ENCODE assay signal across 8 cellular contexts in genomic region chr7:727806-728460, GRCh38. TPM values are rescaled to one million over a fixed set of nuclear protein-coding genes. Genes with fewer than 3 reads are reported as not detected.
DNase-seq lines count a peak whose midpoint lies in the region; ATAC-seq, FAIRE-seq and TF ChIP-seq lines count a peak whose summit lies in the region.

No MANE protein-coding gene starts in this region.

- no peaks in the 10 kb centered on the region for H3K9me1 ChIP-seq in endothelial cell of umbilical vein (replicated peaks; ENCODE audit: control insufficient read depth, extremely low read depth, insufficient read depth, low read length)

- H3K36me3 Mint-ChIP-seq in progenitor cell of endocrine pancreas (ENCODE audit: insufficient read depth): peaks cover 19% of the 10 kb centered on the region

- H4K20me1 ChIP-seq in DND-41 (ENCODE audit: insufficient read depth, low read length) (peaks cover 23% of the 10 kb centered on the region), OCI-LY7 (ENCODE audit: insufficient read depth, low read length) (no peaks in the 10 kb centered on the region), endothelial cell of umbilical vein (replicated peaks; ENCODE audit: control insufficient read depth, extremely low read depth, insufficient read depth, low read length) (no peaks in the 10 kb centered on the region)

- peak overlapping the region; percentile 80 for H3K4me3 Mint-ChIP-seq in progenitor cell of endocrine pancreas (ENCODE audit: low read depth)

- TF ChIP-seq CTCF in DND-41 (IDR thresholded peaks at IDR 0.05; ENCODE audit: borderline replicate concordance, extremely low read depth, low read length, poor library complexity, severe bottlenecking) (no peak), OCI-LY7 (conservative IDR thresholded peaks at IDR 0.05; ENCODE audit: low read length) (no peak), endothelial cell of umbilical vein (IDR thresholded peaks at IDR 0.05; ENCODE audit: extremely low read depth in 1 of 2, insufficient read depth in 1 of 2, low read depth in 1 of 2, low read length in 2 of 2) (no peak), progenitor cell of endocrine pancreas (IDR thresholded peaks at IDR 0.05; ENCODE audit: unreplicated experiment) (no peak)

- peak overlapping the region; percentile 79 for H3K9ac ChIP-seq in DND-41 (ENCODE audit: low read depth, low read length)
- H3K9ac ChIP-seq in endothelial cell of umbilical vein (replicated peaks; ENCODE audit: extremely low read depth, insufficient read depth, low read length): no peak overlapping the region

- H3K4me3 ChIP-seq in DND-41 (ENCODE audit: low read depth in 1 of 2, low read length in 2 of 2): peak overlapping the region; percentile 22 to 77; a peak in 3 of 4 replicates
- H3K4me3 ChIP-seq in OCI-LY7 (ENCODE audit: low read depth, low read length, poor library complexity, severe bottlenecking): peak overlapping the region; percentile 79
- H3K4me3 ChIP-seq in endothelial cell of umbilical vein (replicated peaks in 1 of 3; ENCODE audit: insufficient read depth in 1 of 3, low read depth in 1 of 3, low read length in 3 of 3): peak overlapping the region; percentile 12 to 57 (median 38)

- H3K27me3 Mint-ChIP-seq in progenitor cell of endocrine pancreas: no peaks in the 10 kb centered on the region

- H3K9me3 ChIP-seq in DND-41 (ENCODE audit: insufficient read depth, low read length, severe bottlenecking) (peaks cover 20% of the 10 kb centered on the region), OCI-LY7 (ENCODE audit: low read length) (peaks cover 22% of the 10 kb centered on the region), endothelial cell of umbilical vein (replicated peaks; ENCODE audit: control insufficient read depth, insufficient read depth, low read length) (no peaks in the 10 kb centered on the region)

- FAIRE-seq in endothelial cell of umbilical vein (lab: Jason Lieb, UNC) (peak; percentile 87), GM12892 (lab: Jason Lieb, UNC) (no peak)

- no peak for DNase-seq in DND-41
- no peak for DNase-seq in OCI-LY7 (ENCODE audit: low spot score)
- DNase-seq in endothelial cell of umbilical vein (ENCODE audit: low read depth, low spot score): peak; percentile 34
- DNase-seq in progenitor cell of endocrine pancreas (ENCODE audit: low spot score, unreplicated experiment): no peak
- DNase-seq in activated CD4-positive, alpha-beta T cell treated with anti-CD3 and anti-CD28 coated beads for 4 hours: no peak
- DNase-seq in GM12892 (ENCODE audit: insufficient read length): no peak
- no peak for DNase-seq in NOMO-1 (lab: John Stamatoyannopoulos, UW; ENCODE audit: unreplicated experiment in 2 of 2)

- POLR2A ChIA-PET in OCI-LY7 (lab: Charles Lee): interaction anchor here (0.6 kb wide), 2 partner anchors 137 to 231 kb away, joined by 3 read pairs; no protein-coding TSS in a partner anchor
- POLR2A ChIA-PET in endothelial cell of umbilical vein (lab: Charles Lee): no interaction called here

- H3K9me2 ChIP-seq in OCI-LY7 (ENCODE audit: insufficient read depth, low read length): no peaks in the 10 kb centered on the region

- TF ChIP-seq POLR2A in endothelial cell of umbilical vein (IDR thresholded peaks at IDR 0.05; ENCODE audit: low read depth, low read length) (no peak), GM12892 (IDR thresholded peaks at IDR 0.05; ENCODE audit: low read depth, low read length) (no peak)

- H3K79me2 ChIP-seq in DND-41 (ENCODE audit: insufficient read depth, low read length) (peaks cover 84% of the 10 kb centered on the region), OCI-LY7 (ENCODE audit: insufficient read depth, low read depth, low read length) (peaks cover 49% of the 10 kb centered on the region), endothelial cell of umbilical vein (ENCODE audit: control insufficient read depth, insufficient read depth, low read length) (peaks cover 42% of the 10 kb centered on the region)

- dilution Hi-C loops in endothelial cell of umbilical vein (cut with MboI; ENCODE audit: extremely low pct_ligation_motif_present, low sequenced_read_pairs): no loop called here

- H3K4me1 ChIP-seq in DND-41 (ENCODE audit: insufficient read depth, low read length): peaks cover 35% of the 10 kb centered on the region
- peaks cover 20% of the 10 kb centered on the region for H3K4me1 ChIP-seq in OCI-LY7 (ENCODE audit: insufficient read depth, low read length, poor library complexity, severe bottlenecking)
- peaks cover 15% of the 10 kb centered on the region for H3K4me1 ChIP-seq in endothelial cell of umbilical vein (ENCODE audit: control insufficient read depth, extremely low read depth, insufficient read depth, low read length)

- H3K27me3 ChIP-seq in DND-41 (ENCODE audit: insufficient read depth, low read length, poor library complexity): no peaks in the 10 kb centered on the region
- H3K27me3 ChIP-seq in endothelial cell of umbilical vein (ENCODE audit: control insufficient read depth in 2 of 2, insufficient read depth in 2 of 2, low read length in 2 of 2): no peaks in the 10 kb centered on the region

- peak overlapping the region; percentile 61 for H3K27ac ChIP-seq in DND-41 (ENCODE audit: low read length)
- peak overlapping the region; percentile 31 for H3K27ac ChIP-seq in OCI-LY7 (ENCODE audit: low read depth, low read length, poor library complexity, severe bottlenecking)
- H3K27ac ChIP-seq in endothelial cell of umbilical vein (ENCODE audit: insufficient read depth, low read depth, low read length): no peak overlapping the region

- intact Hi-C loops in OCI-LY7 (cut with micrococcal nuclease; ENCODE audit: unreplicated experiment) (loop anchor here (1.0 to 5.0 kb wide), 3 partner anchors 89 to 581 kb away; partner anchors contain the start of gene GET4), endothelial cell of umbilical vein (cut with micrococcal nuclease) (loop anchor here (2.0 to 5.0 kb wide), 2 partner anchors 123 to 211 kb away; partner anchors contain the start of gene PDGFA)

- H2AFZ ChIP-seq in DND-41 (ENCODE audit: low read depth, low read length) (no peak overlapping the region), OCI-LY7 (ENCODE audit: low read length) (no peak overlapping the region), endothelial cell of umbilical vein (ENCODE audit: low read depth, low read length) (no peak overlapping the region)

- no peak for ATAC-seq in DND-41 (ENCODE audit: insufficient read depth, low read depth)
- no peak for ATAC-seq in HG02610 (IDR thresholded peaks at IDR 0.05; ENCODE audit: unreplicated experiment)

- H3K9me3 Mint-ChIP-seq in progenitor cell of endocrine pancreas (ENCODE audit: low read depth): no peaks in the 10 kb centered on the region

- H3K27ac Mint-ChIP-seq in progenitor cell of endocrine pancreas: peak overlapping the region; percentile 34

- peaks cover 63% of the 10 kb centered on the region for H3K36me3 ChIP-seq in DND-41 (ENCODE audit: insufficient read depth, low read length)
- H3K36me3 ChIP-seq in OCI-LY7 (ENCODE audit: insufficient read depth, low read length): peaks cover 80% of the 10 kb centered on the region
- peaks cover 0 to 17% of the 10 kb centered on the region in 2 experiments for H3K36me3 ChIP-seq in endothelial cell of umbilical vein (ENCODE audit: control insufficient read depth in 2 of 2, extremely low read depth in 1 of 2, insufficient read depth in 2 of 2, low read length in 2 of 2)

- H3K4me1 Mint-ChIP-seq in progenitor cell of endocrine pancreas (ENCODE audit: low read depth): peaks cover 18% of the 10 kb centered on the region

- BruUV-seq in OCI-LY7 (replicated peaks; lab: Mats Ljungman, UMichigan) (TSS peak; percentile 48), endothelial cell of umbilical vein (replicated peaks; lab: Mats Ljungman, UMichigan) (TSS peak; percentile 26)

- H3K4me2 ChIP-seq in DND-41 (ENCODE audit: insufficient read depth, low read length): peak overlapping the region; percentile 85
- H3K4me2 ChIP-seq in OCI-LY7 (ENCODE audit: low read length): peak overlapping the region; percentile 100
- peak overlapping the region; percentile 54 for H3K4me2 ChIP-seq in endothelial cell of umbilical vein (ENCODE audit: insufficient read depth, low read length)

- CTCF ChIA-PET in OCI-LY7 (lab: Charles Lee; ENCODE audit: unreplicated experiment) (interaction anchor here (0.7 kb wide), 1 partner anchor 21 kb away, joined by 11 read pairs; no protein-coding TSS in a partner anchor), endothelial cell of umbilical vein (lab: Charles Lee) (interaction anchor here (0.9 to 1.8 kb wide), 5 partner anchors 9 to 406 kb away, joined by 3 to 5 read pairs (median 4); no protein-coding TSS in a partner anchor)

TF ChIP-seq in endothelial cell of umbilical vein, 7 proteins besides CTCF, POLR2A, EP300 and RAD21:
- no peak for TF ChIP-seq JUN (IDR thresholded peaks at IDR 0.05; ENCODE audit: borderline replicate concordance, insufficient read depth, insufficient read length, low read depth)

RNA-seq across cellular contexts. Expression of gene PRKAR1B, which starts 0.9 kb away (rescaled TPM):
- total RNA-seq in OCI-LY7 (2014; rRNA removed; shearing (Covaris generic)): 18.3 and 22.5 TPM in 2 replicates
- 30.9 and 41.6 TPM in 2 replicates for total RNA-seq in OCI-LY7 (2022)
- total RNA-seq in endothelial cell of umbilical vein: 24.0 and 29.2 TPM in 2 replicates
- 15.0 and 15.4 TPM in 2 replicates for polyA plus RNA-seq in endothelial cell of umbilical vein
- 17.2 and 19.2 TPM in 2 replicates for polyA plus RNA-seq in endothelial cell of umbilical vein (2011; cell fraction: cytosol; rRNA removed)
- polyA plus RNA-seq in endothelial cell of umbilical vein (2011; cell fraction: nucleus; rRNA removed): 16.0 and 20.5 TPM in 2 replicates
- polyA plus RNA-seq in endothelial cell of umbilical vein (2012): 20.5 and 22.4 TPM in 2 replicates
- 25.2 and 27.9 TPM in 2 replicates for polyA minus RNA-seq in endothelial cell of umbilical vein
- polyA minus RNA-seq in endothelial cell of umbilical vein (2011; cell fraction: cytosol; rRNA and poly(A)+ RNA removed): 23.6 TPM
- 8.2 and 20.6 TPM in 2 replicates for polyA minus RNA-seq in endothelial cell of umbilical vein (2011; cell fraction: nucleus; rRNA and poly(A)+ RNA removed)
- total RNA-seq in progenitor cell of endocrine pancreas: 51.6 and 54.2 TPM in 2 replicates
- 13.1 TPM for polyA plus RNA-seq in GM12892 (2012; ENCODE audit: missing spikeins)

RNA-seq across cellular contexts. Expression of gene DNAAF5, which starts 1.4 kb away (rescaled TPM):
- 36.2 and 42.6 TPM in 2 replicates for total RNA-seq in OCI-LY7 (2014; rRNA removed; shearing (Covaris generic))
- 47.6 and 58.5 TPM in 2 replicates for total RNA-seq in OCI-LY7 (2022)
- 45.4 and 49.3 TPM in 2 replicates for total RNA-seq in endothelial cell of umbilical vein
- 65.5 and 81.8 TPM in 2 replicates for polyA plus RNA-seq in endothelial cell of umbilical vein
- 37.1 and 42.1 TPM in 2 replicates for polyA plus RNA-seq in endothelial cell of umbilical vein (2011; cell fraction: cytosol; rRNA removed)
- 40.8 and 41.7 TPM in 2 replicates for polyA plus RNA-seq in endothelial cell of umbilical vein (2011; cell fraction: nucleus; rRNA removed)
- polyA plus RNA-seq in endothelial cell of umbilical vein (2012): 23.0 and 27.0 TPM in 2 replicates
- 43.2 and 50.3 TPM in 2 replicates for polyA minus RNA-seq in endothelial cell of umbilical vein
- 40.9 TPM for polyA minus RNA-seq in endothelial cell of umbilical vein (2011; cell fraction: cytosol; rRNA and poly(A)+ RNA removed)
- polyA minus RNA-seq in endothelial cell of umbilical vein (2011; cell fraction: nucleus; rRNA and poly(A)+ RNA removed): 23.3 and 31.6 TPM in 2 replicates
- total RNA-seq in progenitor cell of endocrine pancreas: 46.7 and 51.0 TPM in 2 replicates
- 22.8 TPM for polyA plus RNA-seq in GM12892 (2012; ENCODE audit: missing spikeins)
